In the genomic region with DNA sequence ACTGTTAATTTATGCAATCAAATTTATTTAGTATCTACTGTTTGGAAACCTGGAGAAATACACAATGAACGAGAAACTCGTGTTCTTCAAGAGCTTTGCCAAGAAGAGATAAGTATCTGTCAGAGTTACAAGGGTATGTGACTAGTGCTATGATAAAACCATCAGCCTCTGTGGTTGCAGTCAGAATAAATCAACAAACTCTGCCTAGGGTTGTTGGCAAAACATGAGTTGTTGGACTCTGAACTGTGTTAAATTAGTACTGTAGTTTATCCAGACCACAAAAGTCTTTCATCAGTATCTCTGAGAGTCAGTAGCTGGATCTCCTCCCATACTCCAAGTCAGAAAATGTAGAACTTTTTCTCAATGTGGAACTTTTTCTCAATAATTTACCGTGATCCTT, we compare ENCODE assay signal across 21 cellular contexts.
DNase-seq lines count a peak whose midpoint lies in the region; FAIRE-seq and TF ChIP-seq lines count a peak whose summit lies in the region.
"Had no signal": no experiment of that assay in that cellular context is flagged by ENCODE, and none has a peak within 500 bp of the region (broad histone marks: within the 10 kb centered on the region; RNA-seq: fewer than 3 reads in every experiment).

No MANE protein-coding gene starts in this region.

- no peak for FAIRE-seq in small intestine (lab: Jason Lieb, UNC)
- FAIRE-seq: D721Med, endometrium, H54 had no signal

- H3K9me3 ChIP-seq in adipocyte (ENCODE audit: control insufficient read depth, low read length), result no peaks in the 10 kb centered on the region
- H3K9me3 ChIP-seq in small intestine (ENCODE audit: control insufficient read depth, low read depth), result no peaks in the 10 kb centered on the region
- H3K9me3 ChIP-seq: body of pancreas, right atrium auricular region had no signal

- no peaks in the 10 kb centered on the region for H3K36me3 ChIP-seq in adipocyte (ENCODE audit: control insufficient read depth, insufficient read depth, low read length, severe bottlenecking)
- H3K36me3 ChIP-seq in small intestine (ENCODE audit: control insufficient read depth in 2 of 2, insufficient read depth in 2 of 2, low read length in 2 of 2), result no peaks in the 10 kb centered on the region
- H3K36me3 ChIP-seq: BLaER1 treated with 17β-estradiol and CSF1 and Interleukin-3, amounts not matched to agents 10 nM and 100 nM; left ventricle myocardium inferior; right atrium auricular region had no signal

- H3K27me3 ChIP-seq in adipocyte (replicated peaks; ENCODE audit: control insufficient read depth, insufficient read depth, low read length) (no peaks in the 10 kb centered on the region), small intestine (ENCODE audit: control insufficient read depth in 2 of 2, insufficient read depth in 2 of 2, low read length in 2 of 2) (no peaks in the 10 kb centered on the region)
- H3K27me3 ChIP-seq: BLaER1 treated with 17β-estradiol and CSF1 and Interleukin-3, amounts not matched to agents 10 nM and 100 nM; body of pancreas; right atrium auricular region had no signal

- H3K27ac ChIP-seq in small intestine (ENCODE audit: low read depth in 1 of 2, low read length in 1 of 2), result no peak overlapping the region
- H3K27ac ChIP-seq: BLaER1 treated with 17β-estradiol and CSF1 and Interleukin-3, amounts not matched to agents 10 nM and 100 nM; body of pancreas; left ventricle myocardium inferior; right atrium auricular region had no signal

- H3K4me1 ChIP-seq in adipocyte (ENCODE audit: control insufficient read depth, insufficient read depth, low read length) (no peaks in the 10 kb centered on the region), small intestine (ENCODE audit: control insufficient read depth in 2 of 2, insufficient read depth in 1 of 2, low read depth in 1 of 2, low read length in 1 of 2) (no peaks in the 10 kb centered on the region)
- H3K4me1 ChIP-seq: left ventricle myocardium inferior, right atrium auricular region had no signal

- TF ChIP-seq CTCF in fibroblast of villous mesenchyme (IDR thresholded peaks at IDR 0.05; ENCODE audit: insufficient read depth, low read depth, low read length), result no peak

- DNase-seq in GM04504 (ENCODE audit: low read depth), result peak; percentile 54
- peak; percentile 40 for DNase-seq in adipocyte (ENCODE audit: low read depth)
- peak; percentile 24 for DNase-seq in fibroblast of villous mesenchyme (ENCODE audit: low read depth)
- peak; percentile 17 for DNase-seq in small intestine
- no peak for DNase-seq in NCI-H2227 (lab: John Stamatoyannopoulos, UW; ENCODE audit: unreplicated experiment)
- no peak for DNase-seq in NCI-H2107 (lab: John Stamatoyannopoulos, UW)
- DNase-seq in kidney tubule cell (ENCODE audit: low spot score), result no peak
- DNase-seq: activated CD8-positive, alpha-beta memory T cell treated with anti-CD3 and anti-CD28 coated beads for 24 hours; activated naive CD4-positive, alpha-beta T cell treated with anti-CD3 and anti-CD28 coated beads, Interleukin-2, amount 10 ng/mL, durations not matched to agents 7 days and 5 days; activated T-cell treated with anti-CD3 and anti-CD28 coated beads, Interleukin-2, amount 50 U/mL, for 48 hours; body of pancreas; left ventricle myocardium inferior; NCI-H1694 treated with DMSO at 0.1 percent for 48 hours; NCI-H446; RPMI8226; T1000 had no signal

- no peak overlapping the region for H3K4me3 ChIP-seq in adipocyte (ENCODE audit: low read length)
- H3K4me3 ChIP-seq in fibroblast of villous mesenchyme (ENCODE audit: low read depth, low read length), result no peak overlapping the region
- no peak overlapping the region for H3K4me3 ChIP-seq in small intestine (ENCODE audit: low read depth in 1 of 2, low read length in 2 of 2)
- H3K4me3 ChIP-seq: BLaER1 treated with 17β-estradiol and CSF1 and Interleukin-3, amounts not matched to agents 10 nM and 100 nM; body of pancreas; left ventricle myocardium inferior; right atrium auricular region had no signal

- no peak overlapping the region for H3K9ac ChIP-seq in adipocyte (ENCODE audit: low read length)
- H3K9ac ChIP-seq: BLaER1 treated with 17β-estradiol and CSF1 and Interleukin-3, amounts not matched to agents 10 nM and 100 nM had no signal

- WGBS in small intestine, 3 donors, result 54 to 69% (median 59%) methylated on average over 3 of the region's 3 CpGs

Comparison
In these comparisons a context has a peak if more than half of its experiments do, and no peak if none do; other contexts are left out.
1. DNase-seq: peak in GM04504 (single experiment), adipocyte (single experiment), fibroblast of villous mesenchyme (single experiment) and small intestine (single experiment); none in NCI-H2227 (single experiment), NCI-H2107 (single experiment) and kidney tubule cell (single experiment).